In the genomic region with DNA sequence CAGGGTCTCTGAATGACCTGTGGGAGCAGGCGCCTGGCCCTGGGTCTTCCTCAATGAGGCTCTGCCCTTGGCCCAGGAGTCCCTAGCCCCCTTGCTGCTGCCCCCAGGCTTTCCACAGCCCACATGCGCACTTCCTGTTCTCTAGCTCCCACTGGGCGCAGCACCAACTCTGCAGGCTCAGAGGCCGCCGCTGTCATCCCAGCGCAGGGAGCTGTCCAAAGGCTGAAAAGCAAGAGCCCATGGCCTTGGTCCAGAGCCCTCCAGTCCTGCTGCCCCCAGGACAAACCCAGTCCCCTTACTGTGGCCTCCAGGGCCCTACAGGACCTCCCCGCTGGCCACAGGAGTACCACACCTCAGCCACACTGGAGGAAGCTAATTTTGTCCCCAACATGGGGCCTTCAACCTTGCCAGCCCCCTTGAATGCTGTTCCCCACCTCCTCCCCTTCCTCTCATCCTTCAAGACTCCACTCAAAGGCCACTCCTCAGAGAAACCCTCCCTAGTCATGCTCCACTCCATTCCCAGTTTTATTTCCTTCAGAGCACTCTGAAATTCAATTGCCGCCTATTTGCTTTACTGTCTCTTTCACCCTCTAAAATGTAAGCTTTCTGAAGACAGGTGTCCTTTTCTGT, we compare ENCODE assay signal across 8 cellular contexts. TPM values are rescaled to one million over a fixed set of nuclear protein-coding genes. Genes with fewer than 3 reads are reported as not detected.
DNase-seq lines count a peak whose midpoint lies in the region; ATAC-seq, FAIRE-seq and TF ChIP-seq lines count a peak whose summit lies in the region.

No MANE protein-coding gene starts in this region.

- H3K4me3 ChIP-seq in SK-N-SH (ENCODE audit: low read depth in 2 of 2, low read length in 1 of 2) (no peak overlapping the region), foreskin fibroblast (ENCODE audit: low read depth in 1 of 2, low read length in 2 of 2) (no peak overlapping the region), psoas muscle (no peak overlapping the region)

- no peaks in the 10 kb centered on the region for H3K36me3 Mint-ChIP-seq in H9 (ENCODE audit: insufficient read depth in 1 of 3, low read depth in 3 of 3)

- H3K23me2 ChIP-seq in H9 (ENCODE audit: insufficient read length, low read depth, low read length, poor library complexity, severe bottlenecking): no peaks in the 10 kb centered on the region

- H3K23ac ChIP-seq in H9 (ENCODE audit: insufficient read length, low read depth, low read length): no peak overlapping the region

- no peaks in the 10 kb centered on the region for H3F3A ChIP-seq in SK-N-SH (replicated peaks; ENCODE audit: insufficient read depth)

- H3K4me1 Mint-ChIP-seq in H9: peaks cover 0 to 5% of the 10 kb centered on the region in 2 experiments; a peak in 1 of 4 replicates

- no peak overlapping the region for H3K18ac ChIP-seq in H9 (ENCODE audit: insufficient read length, low read depth, low read length)

- no peak overlapping the region for H2BK120ac ChIP-seq in H9 (ENCODE audit: low read depth, low read length, poor library complexity, severe bottlenecking)

- no peak overlapping the region for H2AFZ ChIP-seq in H9 (ENCODE audit: low read length)
- H2AFZ ChIP-seq in SK-N-SH (ENCODE audit: low read depth): no peak overlapping the region

- H3K79me1 ChIP-seq in H9 (ENCODE audit: insufficient read depth, low read depth, low read length, poor library complexity, severe bottlenecking): no peaks in the 10 kb centered on the region

- H3K36me3 ChIP-seq in SK-N-SH (replicated peaks in 1 of 2; ENCODE audit: control insufficient read depth in 1 of 2, insufficient read depth in 2 of 2, low read length in 1 of 2) (no peaks in the 10 kb centered on the region), psoas muscle (ENCODE audit: insufficient read depth in 1 of 2, low read depth in 1 of 2) (no peaks in the 10 kb centered on the region)

- H3K79me2 ChIP-seq in H9 (ENCODE audit: insufficient read depth, low read length) (no peaks in the 10 kb centered on the region), SK-N-SH (ENCODE audit: insufficient read depth) (no peaks in the 10 kb centered on the region)

- TF ChIP-seq RAD21 in SK-N-SH (IDR thresholded peaks at IDR 0.05; ENCODE audit: low read length): no peak

- POLR2A ChIA-PET in SK-N-SH (lab: Yijun Ruan, JAX): interaction anchor here (0.6 kb wide), 1 partner anchor 1301 kb away, joined by 3 read pairs; no protein-coding TSS in a partner anchor

- H4K20me1 ChIP-seq in H9 (ENCODE audit: control insufficient read depth, insufficient read depth, insufficient read length): no peaks in the 10 kb centered on the region
- H4K20me1 ChIP-seq in SK-N-SH (ENCODE audit: insufficient read depth): no peaks in the 10 kb centered on the region

- WGBS in H9 (ENCODE audit: extremely low coverage, insufficient read length, low lambda C conversion rate): no CpG with 5 or more reads among the region's 8 CpGs
- 57% methylated on average over 7 of the region's 8 CpGs for WGBS in SK-N-SH (ENCODE audit: low lambda C conversion rate)
- 8% methylated on average over 8 of the region's 8 CpGs for WGBS in psoas muscle, 3 donors

- FAIRE-seq in frontal cortex (lab: Jason Lieb, UNC): no peak
- FAIRE-seq in GM12892 (lab: Jason Lieb, UNC): no peak

- H3K14ac ChIP-seq in H9 (ENCODE audit: insufficient read depth, low read length): no peak overlapping the region

- no peak overlapping the region for H4K91ac ChIP-seq in H9 (ENCODE audit: insufficient read length, low read depth, low read length)

- H3K9me2 ChIP-seq in SK-N-SH: no peaks in the 10 kb centered on the region

- no peak overlapping the region for H2BK12ac ChIP-seq in H9 (ENCODE audit: insufficient read length, low read depth, low read length)

- intact Hi-C loops in psoas muscle (cut with DNase I): no loop called here

- TF ChIP-seq EP300 in SK-N-SH (IDR thresholded peaks at IDR 0.05; ENCODE audit: borderline replicate concordance in 1 of 2, low read depth in 1 of 2, low read length in 1 of 2): no peak

- H3K56ac ChIP-seq in H9 (ENCODE audit: insufficient read length, low read depth, low read length): no peak overlapping the region

- no peaks in the 10 kb centered on the region; the same call in 1 of the 2 replicates for H3K4me1 ChIP-seq in H9 (ENCODE audit: insufficient read depth, low read length)
- H3K4me1 ChIP-seq in SK-N-SH (ENCODE audit: control insufficient read depth in 1 of 2, insufficient read depth in 2 of 2, low read depth in 1 of 2, low read length in 1 of 2): peaks cover 0 to 16% of the 10 kb centered on the region in 2 experiments; a peak in 1 of 4 replicates
- no peaks in the 10 kb centered on the region for H3K4me1 ChIP-seq in psoas muscle

- TF ChIP-seq CTCF in H9 (conservative IDR thresholded peaks at IDR 0.05): no peak
- no peak for TF ChIP-seq CTCF in SK-N-SH (IDR thresholded peaks at IDR 0.05)
- no peak for TF ChIP-seq CTCF in foreskin fibroblast (IDR thresholded peaks at IDR 0.05; ENCODE audit: low read depth, low read length)
- TF ChIP-seq CTCF in psoas muscle (IDR thresholded peaks at IDR 0.05): no peak

- no peak overlapping the region for H2BK5ac ChIP-seq in H9 (ENCODE audit: insufficient read length, low read length)

- H3K4me2 ChIP-seq in H9 (ENCODE audit: insufficient read depth, insufficient read length, low read length) (no peak overlapping the region), SK-N-SH (no peak overlapping the region)

- H2BK15ac ChIP-seq in H9 (ENCODE audit: low read depth, low read length): no peak overlapping the region

- no peak overlapping the region; a peak in 1 of 5 replicates for H3K4me3 Mint-ChIP-seq in H9

- H4K8ac ChIP-seq in H9 (replicated peaks; ENCODE audit: insufficient read length, low read depth, low read length): no peak overlapping the region

- no peak overlapping the region for H4K5ac ChIP-seq in H9 (ENCODE audit: insufficient read length, low read depth, low read length)

- no peaks in the 10 kb centered on the region for H3K27me3 ChIP-seq in H9 (ENCODE audit: insufficient read depth, low read length)
- H3K27me3 ChIP-seq in SK-N-SH (ENCODE audit: insufficient read depth): peaks cover 4% of the 10 kb centered on the region
- H3K27me3 ChIP-seq in psoas muscle (ENCODE audit: insufficient read depth in 3 of 3, low read length in 2 of 3): peaks cover 0 to 26% (median 2%) of the 10 kb centered on the region in 3 donors

- no peak overlapping the region for H3K27ac Mint-ChIP-seq in H9

- no peak overlapping the region for H2AK5ac ChIP-seq in H9 (ENCODE audit: insufficient read length, low read length)

- CTCF ChIA-PET in SK-N-SH (lab: Yijun Ruan, JAX): interaction anchor here (0.7 to 2.2 kb wide), 7 partner anchors 8 to 139 kb away, joined by 3 to 16 read pairs (median 4); partner anchors contain the start of gene POU2F2

- H3K9ac ChIP-seq in H9 (ENCODE audit: extremely low read depth, insufficient read length, low read length): no peak overlapping the region
- H3K9ac ChIP-seq in SK-N-SH: no peak overlapping the region

- H3K27me3 Mint-ChIP-seq in H9 (ENCODE audit: low read depth): peaks cover 67% of the 10 kb centered on the region

- H3K9me3 ChIP-seq in H9 (ENCODE audit: control insufficient read depth, low read depth, low read length) (no peaks in the 10 kb centered on the region), SK-N-SH (no peaks in the 10 kb centered on the region), psoas muscle (no peaks in the 10 kb centered on the region)

- H3K4ac ChIP-seq in H9 (ENCODE audit: low read depth, low read length): no peak overlapping the region

- no peak for ATAC-seq in psoas muscle
- ATAC-seq in HG03571 (IDR thresholded peaks at IDR 0.05; ENCODE audit: unreplicated experiment): no peak

- no peak for TF ChIP-seq POLR2A in GM12892 (IDR thresholded peaks at IDR 0.05; ENCODE audit: low read depth, low read length)

- H3K9me3 Mint-ChIP-seq in H9: no peaks in the 10 kb centered on the region

- H3K27ac ChIP-seq in H9 (ENCODE audit: insufficient read length, low read depth, low read length): no peak overlapping the region
- H3K27ac ChIP-seq in SK-N-SH (ENCODE audit: low read depth in 2 of 2, low read length in 1 of 2): no peak overlapping the region
- H3K27ac ChIP-seq in psoas muscle: no peak overlapping the region

- DNase-seq in H9 (peak; percentile 90), SK-N-SH (no peak), foreskin fibroblast (peak; percentile 51 to 86), psoas muscle (peak; percentile 41 to 68), frontal cortex (ENCODE audit: low spot score in 2 of 2) (no peak), putamen (ENCODE audit: low spot score) (no peak), GM12892 (ENCODE audit: insufficient read length) (no peak)

- H2BK20ac ChIP-seq in H9 (ENCODE audit: low read depth, low read length, poor library complexity, severe bottlenecking): no peak overlapping the region

- H3T11ph ChIP-seq in H9 (ENCODE audit: low read length): no peak overlapping the region

TF ChIP-seq in SK-N-SH, 30 proteins besides CTCF, POLR2A, EP300 and RAD21 (continues in another document):
- no peak for TF ChIP-seq TEAD4 (IDR thresholded peaks at IDR 0.05; ENCODE audit: borderline replicate concordance, insufficient read depth)

RNA-seq across cellular contexts. Expression of gene POU2F2, which starts 8.0 kb away (rescaled TPM):
- total RNA-seq in H9 (2021): 2.8 and 2.9 TPM in 2 replicates
- polyA plus RNA-seq in SK-N-SH (2012; rRNA removed): 0.15 and 0.49 TPM in 2 replicates
- 0.18 and 0.29 TPM in 2 replicates for polyA plus RNA-seq in SK-N-SH (2012; cell fraction: cytosol; rRNA removed)
- 0.89 and 0.94 TPM in 2 replicates for polyA plus RNA-seq in SK-N-SH (2012; cell fraction: nucleus; rRNA removed)
- total RNA-seq in psoas muscle: under 1 TPM; 0.30 to 0.86 (median 0.58) TPM
- under 1 TPM; 0.14 to 0.46 (median 0.26) TPM for polyA plus RNA-seq in psoas muscle
- 2.9 TPM for total RNA-seq in frontal cortex
- 21.0 TPM for polyA plus RNA-seq in GM12892 (2012; ENCODE audit: missing spikeins)

Comparison
In these comparisons a context has a peak if more than half of its experiments do, and no peak if none do; other contexts are left out.
1. DNase-seq: peak in H9 (single experiment), foreskin fibroblast (2 of 2) and psoas muscle (2 of 2); none in SK-N-SH (single experiment), frontal cortex (0 of 2), putamen (single experiment) and GM12892 (single experiment).